In genomic region chr21:41369105-41369914, GRCh38 we compare ENCODE assay signal across 8 cellular contexts. TPM values are rescaled to one million over a fixed set of nuclear protein-coding genes. Genes with fewer than 3 reads are reported as not detected.
A peak's percentile ranks its signal among the peaks of the same experiment; 100 is the strongest.
DNase-seq lines count a peak whose midpoint lies in the region; TF ChIP-seq lines count a peak whose summit lies in the region.

No MANE protein-coding gene starts in this region.

- intact Hi-C loops in activated T-helper 2 cell treated with anti-CD3 and anti-CD28 coated beads, Interferon-gamma antibody, Interleukin-2, Interleukin-4, amounts not matched to agents 10 μg/mL and 5 μg/mL and 100 μg/mL, durations not matched to agents 14 hours and 24 hours and 36 hours (cut with micrococcal nuclease) = no loop called here
- intact Hi-C loops in spleen (cut with DNase I; ENCODE audit: low total_unique reads) = loop anchor here (10.0 kb wide), 1 partner anchor 55 kb away; the partner anchor contains the start of gene MX1

- 11 to 23% (median 15%) methylated on average over 12 to 29 of the region's 29 CpGs for WGBS in spleen, 5 donors

- H3K4me1 Mint-ChIP-seq in activated T-helper 2 cell treated with anti-CD3 and anti-CD28 coated beads, Interferon-gamma antibody, Interleukin-2, Interleukin-4, amounts not matched to agents 10 μg/mL and 5 μg/mL and 100 μg/mL, durations not matched to agents 14 hours and 24 hours and 36 hours (ENCODE audit: low read depth) = peaks cover 25% of the 10 kb centered on the region

- peak overlapping the region; percentile 32 to 68 for H3K27ac ChIP-seq in right atrium auricular region
- peak overlapping the region; percentile 69 to 99 (median 89) for H3K27ac ChIP-seq in spleen

- H3K27ac Mint-ChIP-seq in activated T-helper 2 cell treated with anti-CD3 and anti-CD28 coated beads, Interferon-gamma antibody, Interleukin-2, Interleukin-4, amounts not matched to agents 10 μg/mL and 5 μg/mL and 100 μg/mL, durations not matched to agents 14 hours and 24 hours and 36 hours = peak overlapping the region; percentile 70

- H3K36me3 Mint-ChIP-seq in activated T-helper 2 cell treated with anti-CD3 and anti-CD28 coated beads, Interferon-gamma antibody, Interleukin-2, Interleukin-4, amounts not matched to agents 10 μg/mL and 5 μg/mL and 100 μg/mL, durations not matched to agents 14 hours and 24 hours and 36 hours (ENCODE audit: low read depth) = peaks cover 11% of the 10 kb centered on the region

- peaks cover 0 to 41% of the 10 kb centered on the region in 2 donors for H3K4me1 ChIP-seq in right atrium auricular region
- peaks cover 33 to 100% (median 76%) of the 10 kb centered on the region in 6 donors for H3K4me1 ChIP-seq in spleen

- DNase-seq in SIG-M5 treated with dmso at 0.1 percent for 504 hours (lab: John Stamatoyannopoulos, UW; ENCODE audit: unreplicated experiment) (peak; percentile 19), SIG-M5 (lab: John Stamatoyannopoulos, UW) (no peak), NAMALWA (ENCODE audit: low spot score) (peak; percentile 61), right atrium auricular region (ENCODE audit: low spot score) (no peak), spleen (peak; percentile 89), midbrain (lab: John Stamatoyannopoulos, UW) (no peak), pons (ENCODE audit: low spot score) (no peak)
- no peak for DNase-seq in activated T-helper 2 cell treated with anti-CD3 and anti-CD28 coated beads, Interferon-gamma antibody, Interleukin-2, Interleukin-4, amounts not matched to agents 10 μg/mL and 5 μg/mL and 100 μg/mL, durations not matched to agents 14 hours and 24 hours and 36 hours (ENCODE audit: low spot score)

- H3K9me3 ChIP-seq in right atrium auricular region (no peaks in the 10 kb centered on the region), spleen (no peaks in the 10 kb centered on the region)

- TF ChIP-seq CTCF in right atrium auricular region (IDR thresholded peaks at IDR 0.05) = peak in 1 of 2 donors; percentile 26
- TF ChIP-seq CTCF in spleen (IDR thresholded peaks at IDR 0.05 in 8 of 11, conservative IDR thresholded peaks at IDR 0.05 in 3 of 11) = peak in 6 of 11 experiments; percentile 16 to 29 (median 22)

- H3K36me3 ChIP-seq in right atrium auricular region (no peaks in the 10 kb centered on the region), spleen (peaks cover 0 to 43% (median 1%) of the 10 kb centered on the region in 6 donors)

- TF ChIP-seq POLR2A in spleen (IDR thresholded peaks at IDR 0.05) = no peak

- H3K27me3 Mint-ChIP-seq in activated T-helper 2 cell treated with anti-CD3 and anti-CD28 coated beads, Interferon-gamma antibody, Interleukin-2, Interleukin-4, amounts not matched to agents 10 μg/mL and 5 μg/mL and 100 μg/mL, durations not matched to agents 14 hours and 24 hours and 36 hours (ENCODE audit: low read depth) = no peaks in the 10 kb centered on the region

- peak overlapping the region; percentile 71 for H3K4me3 Mint-ChIP-seq in activated T-helper 2 cell treated with anti-CD3 and anti-CD28 coated beads, Interferon-gamma antibody, Interleukin-2, Interleukin-4, amounts not matched to agents 10 μg/mL and 5 μg/mL and 100 μg/mL, durations not matched to agents 14 hours and 24 hours and 36 hours (ENCODE audit: low read depth)

- H3K27me3 ChIP-seq in right atrium auricular region (no peaks in the 10 kb centered on the region), spleen (replicated peaks in 1 of 7) (peaks cover 0 to 5% (median 0%) of the 10 kb centered on the region in 7 donors)

- no peaks in the 10 kb centered on the region for H3K9me3 Mint-ChIP-seq in activated T-helper 2 cell treated with anti-CD3 and anti-CD28 coated beads, Interferon-gamma antibody, Interleukin-2, Interleukin-4, amounts not matched to agents 10 μg/mL and 5 μg/mL and 100 μg/mL, durations not matched to agents 14 hours and 24 hours and 36 hours

- peak overlapping the region; percentile 13 to 46 for H3K4me3 ChIP-seq in right atrium auricular region
- peak overlapping the region; percentile 5 to 68 (median 40) for H3K4me3 ChIP-seq in spleen

RNA-seq across cellular contexts. Expression of gene MX2, which starts 7.5 kb away (rescaled TPM):
- total RNA-seq in activated T-helper 2 cell treated with anti-CD3 and anti-CD28 coated beads, Interferon-gamma antibody, Interleukin-2, Interleukin-4, amounts not matched to agents 10 μg/mL and 5 μg/mL and 100 μg/mL, durations not matched to agents 14 hours and 24 hours and 36 hours = 5.3 and 6.1 TPM in 2 replicates
- total RNA-seq in right atrium auricular region (1 to 10 TPM; 5.5 to 5.9 TPM), spleen (100 to 1,000 TPM in 2 of 7 donors, 10 to 100 TPM in 5; 56.5 to 109 (median 75.3) TPM)
- polyA plus RNA-seq in spleen = 10 to 100 TPM; 20.0 to 34.6 (median 26.8) TPM

RNA-seq across cellular contexts. Expression of gene FAM3B, which starts 52.7 kb away (rescaled TPM):
- not detected in 2 replicates for total RNA-seq in activated T-helper 2 cell treated with anti-CD3 and anti-CD28 coated beads, Interferon-gamma antibody, Interleukin-2, Interleukin-4, amounts not matched to agents 10 μg/mL and 5 μg/mL and 100 μg/mL, durations not matched to agents 14 hours and 24 hours and 36 hours
- total RNA-seq in right atrium auricular region (not detected), spleen (1 to 10 TPM in 2 of 7 donors, under 1 TPM in 2, not detected in 3; 0.77 to 1.3 (median 1.0) TPM)
- polyA plus RNA-seq in spleen = 1 to 10 TPM; 1.4 to 1.9 (median 1.5) TPM

RNA-seq across cellular contexts. Expression of gene MX1, which starts 56.7 kb away (rescaled TPM):
- 26.7 and 31.0 TPM in 2 replicates for total RNA-seq in activated T-helper 2 cell treated with anti-CD3 and anti-CD28 coated beads, Interferon-gamma antibody, Interleukin-2, Interleukin-4, amounts not matched to agents 10 μg/mL and 5 μg/mL and 100 μg/mL, durations not matched to agents 14 hours and 24 hours and 36 hours
- total RNA-seq in right atrium auricular region (1 to 10 TPM; 6.9 to 8.5 TPM), spleen (100 to 1,000 TPM in 5 of 7 donors, 10 to 100 TPM in 2; 67.4 to 148 (median 118) TPM)
- polyA plus RNA-seq in spleen = 10 to 100 TPM; 32.8 to 56.5 (median 36.3) TPM

Comparison
In these comparisons a context has a peak if more than half of its experiments do, and no peak if none do; other contexts are left out.
1. DNase-seq: peak in SIG-M5 treated with dmso at 0.1 percent for 504 hours (single experiment), NAMALWA (single experiment) and spleen (single experiment); none in SIG-M5 (single experiment), activated T-helper 2 cell treated with anti-CD3 and anti-CD28 coated beads, Interferon-gamma antibody, Interleukin-2, Interleukin-4, amounts not matched to agents 10 μg/mL and 5 μg/mL and 100 μg/mL, durations not matched to agents 14 hours and 24 hours and 36 hours (single experiment), right atrium auricular region (single experiment), midbrain (single experiment) and pons (single experiment).